Comparison of ENCODE assay signal across 22 cellular contexts in genomic region chr19:30036154-30037129, GRCh38.
DNase-seq lines count a peak whose midpoint lies in the region; ATAC-seq, FAIRE-seq and TF ChIP-seq lines count a peak whose summit lies in the region.
"Had no signal": no experiment of that assay in that cellular context is flagged by ENCODE, and none has a peak within 500 bp of the region (broad histone marks: within the 10 kb centered on the region; RNA-seq: fewer than 3 reads in every experiment).

No MANE protein-coding gene starts in this region.

- ATAC-seq in right cardiac atrium = no peak
- ATAC-seq: activated CD4-positive, CD25-positive, alpha-beta regulatory T cell treated with anti-CD3 and anti-CD28 coated beads, Interleukin-2, amount 50 U/mL, for 24 hours; activated CD8-positive, alpha-beta memory T cell treated with anti-CD3 and anti-CD28 coated beads, Interleukin-2, amount 10 ng/mL, durations not matched to agents 7 days and 5 days; upper lobe of right lung had no signal

- 70 to 84% (median 80%) methylated on average over 8 of the region's 8 CpGs for WGBS in small intestine, 3 donors
- WGBS in right cardiac atrium = 64% methylated on average over 8 of the region's 8 CpGs

- POLR2A ChIA-PET in HEK293 (lab: Yijun Ruan, JAX) = interaction anchor here (0.6 kb wide), 1 partner anchor 70 kb away, joined by 3 read pairs; no protein-coding TSS in a partner anchor

- H3K36me3 ChIP-seq in HEK293 (ENCODE audit: control insufficient read depth in 2 of 2, insufficient read depth in 1 of 2, low read length in 2 of 2) (peaks cover 31 to 65% of the 10 kb centered on the region in 2 experiments), small intestine (ENCODE audit: control insufficient read depth in 2 of 2, insufficient read depth in 2 of 2, low read length in 2 of 2) (no peaks in the 10 kb centered on the region)

- intact Hi-C loops in right cardiac atrium (cut with DNase I) = no loop called here

- H3K4me3 ChIP-seq in HEK293 (ENCODE audit: low read depth, low read length) (no peak overlapping the region), small intestine (ENCODE audit: low read depth in 1 of 2, low read length in 2 of 2) (no peak overlapping the region), right cardiac atrium (ENCODE audit: low read length) (no peak overlapping the region)
- H3K4me3 ChIP-seq: upper lobe of right lung had no signal

- CTCF ChIA-PET in HEK293 (lab: Yijun Ruan, JAX) = interaction anchor here (0.6 to 3.7 kb wide), 4 partner anchors 10 to 187 kb away, joined by 3 to 17 read pairs (median 3); no protein-coding TSS in a partner anchor

- H3K27ac ChIP-seq in HEK293 (ENCODE audit: extremely low read depth, low read depth, low read length) (no peak overlapping the region), small intestine (ENCODE audit: low read depth in 1 of 2, low read length in 1 of 2) (no peak overlapping the region), right cardiac atrium (ENCODE audit: low read length) (no peak overlapping the region)
- H3K27ac ChIP-seq: upper lobe of right lung had no signal

- H3K4me1 ChIP-seq in HEK293 (ENCODE audit: control insufficient read depth, insufficient read depth, low read length) = no peaks in the 10 kb centered on the region
- H3K4me1 ChIP-seq in small intestine (ENCODE audit: control insufficient read depth in 2 of 2, insufficient read depth in 1 of 2, low read depth in 1 of 2, low read length in 1 of 2) = no peaks in the 10 kb centered on the region
- H3K4me1 ChIP-seq in right cardiac atrium (ENCODE audit: control insufficient read depth, insufficient read depth, low read length) = no peaks in the 10 kb centered on the region
- H3K4me1 ChIP-seq: upper lobe of right lung had no signal

- no peak for TF ChIP-seq CTCF in HEK293 (tag by site-specific recombination; IDR thresholded peaks at IDR 0.05)

- H3K9me3 ChIP-seq in HEK293 (ENCODE audit: control insufficient read depth, insufficient read depth, low read depth, low read length) = peaks cover 16% of the 10 kb centered on the region
- no peaks in the 10 kb centered on the region for H3K9me3 ChIP-seq in small intestine (ENCODE audit: control insufficient read depth, low read depth)
- H3K9me3 ChIP-seq in right cardiac atrium (ENCODE audit: control insufficient read depth, low read length) = no peaks in the 10 kb centered on the region
- H3K9me3 ChIP-seq: upper lobe of right lung had no signal

- FAIRE-seq in small intestine (lab: Jason Lieb, UNC) = no peak

- H3K27me3 ChIP-seq in small intestine (ENCODE audit: control insufficient read depth in 2 of 2, insufficient read depth in 2 of 2, low read length in 2 of 2) (no peaks in the 10 kb centered on the region), right cardiac atrium (ENCODE audit: control insufficient read depth, insufficient read depth) (no peaks in the 10 kb centered on the region)
- H3K27me3 ChIP-seq: upper lobe of right lung had no signal

- DNase-seq in astrocyte of the hippocampus (ENCODE audit: low read depth, low spot score) (peak; percentile 77), iris pigment epithelial cell (ENCODE audit: low read depth) (peak; percentile 48), renal cortical epithelial cell (ENCODE audit: low read depth) (peak; percentile 17), middle frontal gyrus (ENCODE audit: extremely low spot score, low spot score) (no peak), small intestine (no peak), right cardiac atrium (no peak), H4 (ENCODE audit: low spot score) (no peak)
- DNase-seq: activated CD8-positive, alpha-beta memory T cell treated with anti-CD3 and anti-CD28 coated beads, Interleukin-2, amount 10 ng/mL, durations not matched to agents 7 days and 5 days; activated gamma-delta T cell; aorta; C1 segment of cervical spinal cord; DMS 273 treated with DMSO at 0.1 percent for 48 hours; erythroblast; hippocampal formation; NCI-H146; NCI-H2227 treated with DMSO at 0.1 percent for 48 hours; SHP77 treated with DMSO at 0.1 percent for 48 hours; stimulated activated naive CD4-positive, alpha-beta T cell treated with Interleukin-2 at 50 U/mL for 16 hours; T-helper 2 cell; upper lobe of right lung had no signal

TF ChIP-seq in HEK293, 187 proteins besides CTCF, POLR2A, EP300 and RAD21:
- TF ChIP-seq ZNF292 (tag by site-specific recombination; IDR thresholded peaks at IDR 0.05; ENCODE audit: borderline replicate concordance, low read depth) (no peak), ZNF274 (IDR thresholded peaks at IDR 0.05; ENCODE audit: low read length) (no peak), ZNF274 (tag by site-specific recombination; IDR thresholded peaks at IDR 0.05; ENCODE audit: borderline replicate concordance) (no peak), ZNF426 (tag by site-specific recombination; IDR thresholded peaks at IDR 0.05) (no peak), ZIC2 (tag by site-specific recombination; IDR thresholded peaks at IDR 0.05) (no peak), ZFP3 (tag by site-specific recombination; IDR thresholded peaks at IDR 0.05; ENCODE audit: low read depth) (no peak), GLIS1 (tag by site-specific recombination; IDR thresholded peaks at IDR 0.05) (peak; percentile 74), ZNF670 (tag by site-specific recombination; IDR thresholded peaks at IDR 0.05; ENCODE audit: low read depth) (no peak), ZBTB10 (tag by site-specific recombination; IDR thresholded peaks at IDR 0.05) (no peak)

Comparison
In these comparisons a context has a peak if more than half of its experiments do, and no peak if none do; other contexts are left out.
1. DNase-seq: peak in astrocyte of the hippocampus (single experiment), iris pigment epithelial cell (single experiment) and renal cortical epithelial cell (single experiment); none in middle frontal gyrus (single experiment), small intestine (single experiment), right cardiac atrium (0 of 3) and H4 (single experiment).